In the genomic region with DNA sequence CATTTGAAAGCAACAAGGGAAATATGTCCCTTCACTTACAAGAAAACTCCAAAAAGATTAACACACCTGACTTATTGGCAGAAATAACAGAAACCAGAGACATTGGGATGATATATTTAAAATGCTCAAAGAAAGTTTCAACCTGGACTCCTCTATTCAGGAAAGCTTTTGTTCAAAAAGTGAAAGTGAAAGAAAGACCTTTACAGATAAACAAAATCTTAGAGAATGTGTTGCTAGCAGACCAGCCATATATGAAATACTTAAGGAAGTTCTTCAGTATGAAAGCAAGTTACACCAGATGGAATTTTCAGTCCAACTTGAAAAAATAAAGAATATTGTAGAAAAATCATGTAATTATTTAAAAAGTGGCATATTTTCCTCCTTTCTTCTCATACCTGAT, we compare ENCODE assay signal across 10 cellular contexts.
DNase-seq lines count a peak whose midpoint lies in the region; ATAC-seq, FAIRE-seq and TF ChIP-seq lines count a peak whose summit lies in the region.
"Had no signal": no experiment of that assay in that cellular context is flagged by ENCODE, and none has a peak within 500 bp of the region (broad histone marks: within the 10 kb centered on the region; RNA-seq: fewer than 3 reads in every experiment).

No MANE protein-coding gene starts in this region.

- peaks cover 13% of the 10 kb centered on the region for H3K9me3 ChIP-seq in MG63
- no peaks in the 10 kb centered on the region for H3K9me3 ChIP-seq in small intestine (ENCODE audit: control insufficient read depth, low read depth)
- H3K9me3 ChIP-seq in A673 (ENCODE audit: low read depth, low read length, poor library complexity, severe bottlenecking), result no peaks in the 10 kb centered on the region
- peaks cover 2% of the 10 kb centered on the region; the same call in 1 of the 2 replicates for H3K9me3 ChIP-seq in HAP-1

- H3K36me3 Mint-ChIP-seq in activated CD8-positive, alpha-beta memory T cell treated with anti-CD3 and anti-CD28 coated beads, Interleukin-2, amount 10 ng/mL, durations not matched to agents 7 days and 5 days, result no peaks in the 10 kb centered on the region

- H3K27me3 Mint-ChIP-seq in activated CD8-positive, alpha-beta memory T cell treated with anti-CD3 and anti-CD28 coated beads, Interleukin-2, amount 10 ng/mL, durations not matched to agents 7 days and 5 days, result no peaks in the 10 kb centered on the region
- H3K27me3 Mint-ChIP-seq: B cell; stimulated activated naive CD8-positive, alpha-beta T cell treated with anti-CD3 and anti-CD28 coated beads, Interleukin-15, Interleukin-2, amounts not matched to agents 100 ng/mL and 50 ng/mL, for 24 hours had no signal

- H3K36me3 ChIP-seq in MG63 (no peaks in the 10 kb centered on the region), small intestine (ENCODE audit: control insufficient read depth in 2 of 2, insufficient read depth in 2 of 2, low read length in 2 of 2) (no peaks in the 10 kb centered on the region), A673 (ENCODE audit: insufficient read depth, low read length, poor library complexity, severe bottlenecking) (no peaks in the 10 kb centered on the region), HAP-1 (replicated peaks) (no peaks in the 10 kb centered on the region)

- H3K27ac ChIP-seq in small intestine (ENCODE audit: low read depth in 1 of 2, low read length in 1 of 2) (no peak overlapping the region), A673 (ENCODE audit: low read depth, low read length, poor library complexity, severe bottlenecking) (no peak overlapping the region)

- no peaks in the 10 kb centered on the region for H3K4me1 Mint-ChIP-seq in activated CD8-positive, alpha-beta memory T cell treated with anti-CD3 and anti-CD28 coated beads, Interleukin-2, amount 10 ng/mL, durations not matched to agents 7 days and 5 days
- H3K4me1 Mint-ChIP-seq: B cell had no signal

- DNase-seq in activated CD8-positive, alpha-beta memory T cell treated with anti-CD3 and anti-CD28 coated beads, Interleukin-2, amount 10 ng/mL, durations not matched to agents 7 days and 5 days, result no peak
- no peak for DNase-seq in activated CD8-positive, alpha-beta memory T cell treated with anti-CD3 and anti-CD28 coated beads, Interleukin-2, amount 50 U/mL, for 48 hours
- no peak for DNase-seq in MG63
- peak; percentile 53 for DNase-seq in choroid plexus epithelial cell (ENCODE audit: low read depth)
- peak; percentile 3 for DNase-seq in small intestine
- no peak for DNase-seq in A673 (ENCODE audit: low spot score)
- DNase-seq in activated gamma-delta T cell treated with Interleukin-2 at 50 U/mL for 16 hours, result no peak
- no peak for DNase-seq in HAP-1 (ENCODE audit: low spot score in 2 of 2)

- H3K27ac Mint-ChIP-seq in activated CD8-positive, alpha-beta memory T cell treated with anti-CD3 and anti-CD28 coated beads, Interleukin-2, amount 10 ng/mL, durations not matched to agents 7 days and 5 days, result no peak overlapping the region
- H3K27ac Mint-ChIP-seq: B cell; stimulated activated naive CD8-positive, alpha-beta T cell treated with anti-CD3 and anti-CD28 coated beads, Interleukin-15, Interleukin-2, amounts not matched to agents 100 ng/mL and 50 ng/mL, for 24 hours had no signal

- H3K4me3 Mint-ChIP-seq in activated CD8-positive, alpha-beta memory T cell treated with anti-CD3 and anti-CD28 coated beads, Interleukin-2, amount 10 ng/mL, durations not matched to agents 7 days and 5 days, result peak overlapping the region; percentile 36
- H3K4me3 Mint-ChIP-seq: B cell; stimulated activated naive CD8-positive, alpha-beta T cell treated with anti-CD3 and anti-CD28 coated beads, Interleukin-15, Interleukin-2, amounts not matched to agents 100 ng/mL and 50 ng/mL, for 24 hours had no signal

- no peaks in the 10 kb centered on the region for H3K9me3 Mint-ChIP-seq in activated CD8-positive, alpha-beta memory T cell treated with anti-CD3 and anti-CD28 coated beads, Interleukin-2, amount 10 ng/mL, durations not matched to agents 7 days and 5 days (ENCODE audit: low read depth)

- CTCF ChIA-PET in activated CD8-positive, alpha-beta memory T cell treated with anti-CD3 and anti-CD28 coated beads, Interleukin-2, amount 10 ng/mL, durations not matched to agents 7 days and 5 days (lab: Charles Lee), result no interaction called here
- CTCF ChIA-PET in A673 (lab: Charles Lee), result no interaction called here

- intact Hi-C loops in A673 (cut with micrococcal nuclease; ENCODE audit: unreplicated experiment), result no loop called here

- POLR2A ChIA-PET in A673 (lab: Charles Lee; ENCODE audit: low non-redundant PET), result no interaction called here

- peak overlapping the region; percentile 37 for H3K4me3 ChIP-seq in MG63
- H3K4me3 ChIP-seq in choroid plexus epithelial cell (ENCODE audit: low read depth, low read length), result peak overlapping the region; percentile 14
- H3K4me3 ChIP-seq in small intestine (ENCODE audit: low read depth in 1 of 2, low read length in 2 of 2), result no peak overlapping the region
- no peak overlapping the region for H3K4me3 ChIP-seq in A673 (ENCODE audit: low read depth, low read length, poor library complexity, severe bottlenecking)
- H3K4me3 ChIP-seq in HAP-1, result no peak overlapping the region

- ATAC-seq in activated CD8-positive, alpha-beta memory T cell treated with anti-CD3 and anti-CD28 coated beads, Interleukin-2, amount 10 ng/mL, durations not matched to agents 7 days and 5 days, result no peak

- H3K4me1 ChIP-seq in small intestine (ENCODE audit: control insufficient read depth in 2 of 2, insufficient read depth in 1 of 2, low read depth in 1 of 2, low read length in 1 of 2), result no peaks in the 10 kb centered on the region
- no peaks in the 10 kb centered on the region for H3K4me1 ChIP-seq in A673 (ENCODE audit: insufficient read depth, low read length, poor library complexity, severe bottlenecking)
- H3K4me1 ChIP-seq in HAP-1, result no peaks in the 10 kb centered on the region

- no peaks in the 10 kb centered on the region for H3K27me3 ChIP-seq in MG63
- no peaks in the 10 kb centered on the region for H3K27me3 ChIP-seq in small intestine (ENCODE audit: control insufficient read depth in 2 of 2, insufficient read depth in 2 of 2, low read length in 2 of 2)
- H3K27me3 ChIP-seq in A673 (replicated peaks; ENCODE audit: insufficient read depth, low read depth, low read length, poor library complexity), result no peaks in the 10 kb centered on the region
- H3K27me3 ChIP-seq in HAP-1 (ENCODE audit: low read depth), result no peaks in the 10 kb centered on the region

- no peak for TF ChIP-seq CTCF in choroid plexus epithelial cell (conservative IDR thresholded peaks at IDR 0.05; ENCODE audit: low read depth, low read length)
- TF ChIP-seq CTCF in A673 (conservative IDR thresholded peaks at IDR 0.05; ENCODE audit: low read depth, low read length), result no peak

- BruUV-seq in A673 (replicated peaks; lab: Mats Ljungman, UMichigan), result no TSS peak

- no peak for FAIRE-seq in small intestine (lab: Jason Lieb, UNC)

- in situ Hi-C loops in HAP-1 (cut with MboI; ENCODE audit: low sequenced_read_pairs), result no loop called here

Comparison
In these comparisons a context has a peak if more than half of its experiments do, and no peak if none do; other contexts are left out.
1. DNase-seq: peak in choroid plexus epithelial cell (single experiment) and small intestine (single experiment); none in activated CD8-positive, alpha-beta memory T cell treated with anti-CD3 and anti-CD28 coated beads, Interleukin-2, amount 10 ng/mL, durations not matched to agents 7 days and 5 days (single experiment), activated CD8-positive, alpha-beta memory T cell treated with anti-CD3 and anti-CD28 coated beads, Interleukin-2, amount 50 U/mL, for 48 hours (single experiment), MG63 (single experiment), A673 (single experiment), activated gamma-delta T cell treated with Interleukin-2 at 50 U/mL for 16 hours (single experiment) and HAP-1 (0 of 2).
2. H3K4me3 ChIP-seq: peak in MG63 (single experiment) and choroid plexus epithelial cell (single experiment); none in small intestine (0 of 2), A673 (single experiment) and HAP-1 (single experiment).